In genomic region chr15:68495981-68496705, GRCh38 we compare ENCODE assay signal across 31 cellular contexts.
"Had no signal": no experiment of that assay in that cellular context is flagged by ENCODE, and none has a peak within 500 bp of the region (broad histone marks: within the 10 kb centered on the region; RNA-seq: fewer than 3 reads in every experiment).

No MANE protein-coding gene starts in this region.

- H3K4me3 Mint-ChIP-seq: activated CD8-positive, alpha-beta T cell treated with anti-CD3 and anti-CD28 coated beads for 36 hours; activated naive CD8-positive, alpha-beta T cell treated with anti-CD3 and anti-CD28 coated beads for 36 hours; activated T-cell treated with anti-CD3 and anti-CD28 coated beads, Interleukin-2, amount 50 U/mL, for 72 hours; activated T-helper 17 cell treated with anti-CD3 and anti-CD28 coated beads, Interleukin-2, amount 50 U/mL, for 72 hours had no signal

- H3K4me1 Mint-ChIP-seq: activated naive CD8-positive, alpha-beta T cell treated with anti-CD3 and anti-CD28 coated beads for 36 hours; activated T-helper 17 cell treated with anti-CD3 and anti-CD28 coated beads, Interleukin-2, amount 50 U/mL, for 72 hours had no signal

- H3K27me3 ChIP-seq: cardiac muscle cell, MG63, SJCRH30 had no signal

- H3K9me3 Mint-ChIP-seq: activated CD8-positive, alpha-beta T cell treated with anti-CD3 and anti-CD28 coated beads for 36 hours; activated naive CD8-positive, alpha-beta T cell treated with anti-CD3 and anti-CD28 coated beads for 36 hours; activated T-cell treated with anti-CD3 and anti-CD28 coated beads, Interleukin-2, amount 50 U/mL, for 72 hours; activated T-helper 17 cell treated with anti-CD3 and anti-CD28 coated beads, Interleukin-2, amount 50 U/mL, for 72 hours had no signal

- H3K36me3 ChIP-seq: cardiac muscle cell, MG63, SJCRH30, WERI-Rb-1 had no signal

- H3K4me3 ChIP-seq: cardiac muscle cell, MG63, SJCRH30, SK-N-MC had no signal

- H3K27ac ChIP-seq: cardiac muscle cell, SJCRH30, SK-N-MC, WERI-Rb-1 had no signal

- H3K9me3 ChIP-seq: MG63, SJCRH30 had no signal

- ATAC-seq: activated CD8-positive, alpha-beta T cell treated with anti-CD3 and anti-CD28 coated beads for 36 hours; activated T-cell treated with anti-CD3 and anti-CD28 coated beads, Interleukin-2, amount 50 U/mL, for 72 hours; activated T-helper 17 cell treated with anti-CD3 and anti-CD28 coated beads, Interleukin-2, amount 50 U/mL, for 72 hours; Panc1 had no signal

- DNase-seq: activated CD4-positive, alpha-beta T cell treated with anti-CD3 and anti-CD28 coated beads for 1 hour; activated CD4-positive, alpha-beta T cell treated with anti-CD3 and anti-CD28 coated beads for 48 hours; activated CD4-positive, alpha-beta T cell treated with anti-CD3 and anti-CD28 coated beads, Interleukin-2, amount 50 U/mL, for 4 hours; activated CD4-positive, CD25-positive, alpha-beta regulatory T cell; activated CD8-positive, alpha-beta T cell treated with anti-CD3 and anti-CD28 coated beads for 36 hours; activated effector memory CD4-positive, alpha-beta T cell treated with anti-CD3 and anti-CD28 coated beads, Interleukin-2, amount 50 U/mL, for 16 hours; activated naive CD4-positive, alpha-beta T cell; activated naive CD4-positive, alpha-beta T cell treated with anti-CD3 and anti-CD28 coated beads, Interleukin-2, amount 50 U/mL, for 16 hours; activated naive CD8-positive, alpha-beta T cell treated with anti-CD3 and anti-CD28 coated beads for 36 hours; activated T-cell treated with anti-CD3 and anti-CD28 coated beads, Interleukin-2, amount 50 U/mL, for 1 hour; activated T-cell treated with anti-CD3 and anti-CD28 coated beads, Interleukin-2, amount 50 U/mL, for 72 hours; amniotic stem cell; aorta; Kasumi-1; KG1; MG63; MV-4-11; NCI-H1092; NCI-H1436 treated with DMSO at 0.1 percent for 48 hours; NCI-H1694 treated with DMSO at 0.1 percent for 48 hours; NCI-H2029; NCI-H345; NCI-H524 treated with DMSO at 0.1 percent for 48 hours; SHP77; T1000; WERI-Rb-1 had no signal

- H3K36me3 Mint-ChIP-seq: activated naive CD8-positive, alpha-beta T cell treated with anti-CD3 and anti-CD28 coated beads for 36 hours had no signal

- H3K27ac Mint-ChIP-seq: activated CD8-positive, alpha-beta T cell treated with anti-CD3 and anti-CD28 coated beads for 36 hours; activated naive CD8-positive, alpha-beta T cell treated with anti-CD3 and anti-CD28 coated beads for 36 hours; activated T-cell treated with anti-CD3 and anti-CD28 coated beads, Interleukin-2, amount 50 U/mL, for 72 hours; activated T-helper 17 cell treated with anti-CD3 and anti-CD28 coated beads, Interleukin-2, amount 50 U/mL, for 72 hours had no signal

- H3K4me1 ChIP-seq: SJCRH30 had no signal
